ENCODE assay signal across 20 cellular contexts in genomic region chr5:42819745-42820144, GRCh38. TPM values are rescaled to one million over a fixed set of nuclear protein-coding genes. Genes with fewer than 3 reads are reported as not detected.
"Had no signal": no experiment of that assay in that cellular context is flagged by ENCODE, and none has a peak within 500 bp of the region (broad histone marks: within the 10 kb centered on the region; RNA-seq: fewer than 3 reads in every experiment).

No MANE protein-coding gene starts in this region.

- H3K36me3 Mint-ChIP-seq: IgD-negative memory B cell had no signal

- H3K4me3 ChIP-seq: K562 had no signal

- H3K27ac ChIP-seq: KMS-11, RWPE1 had no signal

- H3K4me1 Mint-ChIP-seq: IgD-negative memory B cell had no signal

- H3K27ac Mint-ChIP-seq: IgD-negative memory B cell had no signal

- H3K4me2 ChIP-seq: KMS-11 had no signal

- H3K9me3 Mint-ChIP-seq: IgD-negative memory B cell had no signal

- H3K27me3 Mint-ChIP-seq: IgD-negative memory B cell had no signal

- H3K9ac ChIP-seq: KMS-11 had no signal

- ATAC-seq: K562 had no signal

- H3K4me3 Mint-ChIP-seq: IgD-negative memory B cell had no signal

- DNase-seq: Kasumi-1, MM.1S, NCI-H1092 treated with DMSO at 0.1 percent for 48 hours, NCI-H1436, NCI-H187, NCI-H2029, NCI-H2081 treated with DMSO at 0.1 percent for 48 hours, NCI-H2171, NCI-H226, NCI-H446, NCI-H510A, NCI-H524 treated with DMSO at 0.1 percent for 48 hours, NCI-H69, NCI-H774, SHP77 had no signal

RNA-seq across cellular contexts. Expression of gene SELENOP, which starts 8.1 kb away (rescaled TPM):
- total RNA-seq: HT1080 had no signal
- polyA plus RNA-seq: IgD-negative memory B cell had no signal
